In genomic region chr20:34310481-34311117, GRCh38 we compare ENCODE assay signal across 24 cellular contexts. TPM values are rescaled to one million over a fixed set of nuclear protein-coding genes. Genes with fewer than 3 reads are reported as not detected.
DNase-seq lines count a peak whose midpoint lies in the region; TF ChIP-seq lines count a peak whose summit lies in the region.
"Had no signal": no experiment of that assay in that cellular context is flagged by ENCODE, and none has a peak within 500 bp of the region (broad histone marks: within the 10 kb centered on the region; RNA-seq: fewer than 3 reads in every experiment).

No MANE protein-coding gene starts in this region.

- H3K36me3 ChIP-seq in liver (ENCODE audit: control insufficient read depth in 4 of 4, insufficient read depth in 3 of 4, low read depth in 1 of 4, low read length in 3 of 4): no peaks in the 10 kb centered on the region
- H3K36me3 ChIP-seq: left ventricle myocardium inferior, uterus had no signal

- H3K9me3 Mint-ChIP-seq in Calu3 (ENCODE audit: low read depth, unreplicated experiment) (peaks cover 2% of the 10 kb centered on the region), brain (no peaks in the 10 kb centered on the region), progenitor cell of endocrine pancreas (ENCODE audit: low read depth) (no peaks in the 10 kb centered on the region)
- H3K9me3 Mint-ChIP-seq: activated CD4-positive, alpha-beta memory T cell treated with anti-CD3 and anti-CD28 coated beads, Interleukin-2, amount 10 ng/mL, durations not matched to agents 7 days and 5 days; stimulated activated effector memory CD8-positive, alpha-beta T cell treated with anti-CD3 and anti-CD28 coated beads, Interleukin-12 subunit alpha, Interleukin-12 subunit beta, amount 100 ng/mL, for 72 hours had no signal

- no peak for TF ChIP-seq CTCF in Calu3 (IDR thresholded peaks at IDR 0.05; ENCODE audit: unreplicated experiment)
- no peak for TF ChIP-seq CTCF in brain (conservative IDR thresholded peaks at IDR 0.05)
- no peak for TF ChIP-seq CTCF in liver (IDR thresholded peaks at IDR 0.05; ENCODE audit: low read depth, low read length, missing input control)
- no peak for TF ChIP-seq CTCF in progenitor cell of endocrine pancreas (IDR thresholded peaks at IDR 0.05; ENCODE audit: unreplicated experiment)

- H3K36me3 Mint-ChIP-seq in Calu3 (ENCODE audit: insufficient read depth, unreplicated experiment): peaks cover 13% of the 10 kb centered on the region
- H3K36me3 Mint-ChIP-seq in brain: no peaks in the 10 kb centered on the region
- no peaks in the 10 kb centered on the region for H3K36me3 Mint-ChIP-seq in progenitor cell of endocrine pancreas (ENCODE audit: insufficient read depth)
- H3K36me3 Mint-ChIP-seq: immature natural killer cell; stimulated activated effector memory CD8-positive, alpha-beta T cell treated with anti-CD3 and anti-CD28 coated beads, Interleukin-12 subunit alpha, Interleukin-12 subunit beta, amount 100 ng/mL, for 72 hours had no signal

- peaks cover 0 to 37% (median 28%) of the 10 kb centered on the region in 4 donors for H3K4me1 ChIP-seq in liver (ENCODE audit: control insufficient read depth in 4 of 4, insufficient read depth in 4 of 4, low read length in 3 of 4)

- CTCF ChIA-PET in Calu3 (lab: Charles Lee): interaction anchor here (0.5 to 5.1 kb wide), 7 partner anchors 120 to 501 kb away, joined by 3 to 51 read pairs (median 5); no protein-coding TSS in a partner anchor

- peak overlapping the region in 1 of 2 donors; percentile 37 for H3K9ac ChIP-seq in liver (ENCODE audit: low read depth in 1 of 2, low read length in 2 of 2)

- H3K9me3 ChIP-seq in liver (ENCODE audit: control insufficient read depth in 4 of 4, low read length in 3 of 4): no peaks in the 10 kb centered on the region
- H3K9me3 ChIP-seq: left ventricle myocardium inferior, uterus had no signal

- H3K4me1 Mint-ChIP-seq in Calu3 (ENCODE audit: low read depth, unreplicated experiment) (peaks cover 52% of the 10 kb centered on the region), brain (peaks cover 18% of the 10 kb centered on the region), progenitor cell of endocrine pancreas (ENCODE audit: low read depth) (peaks cover 23% of the 10 kb centered on the region)

- H3K4me3 Mint-ChIP-seq in Calu3 (ENCODE audit: low read depth, unreplicated experiment) (peak overlapping the region; percentile 67), brain (peak overlapping the region in 4 of 5 experiments; percentile 38 to 55 (median 52)), progenitor cell of endocrine pancreas (ENCODE audit: low read depth) (peak overlapping the region; percentile 56)
- H3K4me3 Mint-ChIP-seq: activated CD4-positive, alpha-beta memory T cell treated with anti-CD3 and anti-CD28 coated beads, Interleukin-2, amount 10 ng/mL, durations not matched to agents 7 days and 5 days; immature natural killer cell had no signal

- BruUV-seq in Calu3 (replicated peaks; lab: Mats Ljungman, UMichigan): no TSS peak

- DNase-seq in Calu3: no peak
- no peak for DNase-seq in progenitor cell of endocrine pancreas (ENCODE audit: low spot score, unreplicated experiment)
- DNase-seq in glomerular visceral epithelial cell (ENCODE audit: extremely low spot score): no peak
- no peak for DNase-seq in NCI-H2196 treated with DMSO at 0.1 percent for 48 hours (lab: John Stamatoyannopoulos, UW; ENCODE audit: unreplicated experiment)
- no peak for DNase-seq in NCI-H1436 (lab: John Stamatoyannopoulos, UW)
- DNase-seq in NCI-H146 treated with DMSO at 0.1 percent for 48 hours (lab: John Stamatoyannopoulos, UW; ENCODE audit: unreplicated experiment): no peak
- DNase-seq: activated CD4-positive, alpha-beta memory T cell treated with anti-CD3 and anti-CD28 coated beads, Interleukin-2, amount 10 ng/mL, durations not matched to agents 7 days and 5 days; activated effector memory CD4-positive, alpha-beta T cell treated with anti-CD3 and anti-CD28 coated beads, Interleukin-2, amount 50 U/mL, for 16 hours; cerebellar nuclear complex; effector CD4-positive, alpha-beta T cell; erythroblast; immature natural killer cell; left ventricle myocardium inferior; NCI-H1092; NCI-H2029; NCI-H226; NCI-H774; OCI-M1; T-helper 9 cell; uterus had no signal

- no peaks in the 10 kb centered on the region for H3K27me3 ChIP-seq in liver (ENCODE audit: control insufficient read depth in 4 of 4, insufficient read depth in 4 of 4, low read length in 3 of 4)
- H3K27me3 ChIP-seq: uterus had no signal

- WGBS in liver: 25% methylated on average over 19 of the region's 19 CpGs

- H3K27me3 Mint-ChIP-seq in Calu3 (ENCODE audit: unreplicated experiment) (no peaks in the 10 kb centered on the region), brain (peaks cover 29% of the 10 kb centered on the region), progenitor cell of endocrine pancreas (no peaks in the 10 kb centered on the region)

- peak overlapping the region; percentile 55 to 69 for H3K27ac ChIP-seq in liver (ENCODE audit: low read depth in 1 of 2, low read length in 2 of 2)
- H3K27ac ChIP-seq: HL-60, left ventricle myocardium inferior, uterus had no signal

- no peak for TF ChIP-seq RAD21 in liver (IDR thresholded peaks at IDR 0.05)

- H3K27ac Mint-ChIP-seq in Calu3 (ENCODE audit: unreplicated experiment) (no peak overlapping the region), brain (no peak overlapping the region), progenitor cell of endocrine pancreas (peak overlapping the region; percentile 74)
- H3K27ac Mint-ChIP-seq: activated CD4-positive, alpha-beta memory T cell treated with anti-CD3 and anti-CD28 coated beads, Interleukin-2, amount 10 ng/mL, durations not matched to agents 7 days and 5 days; immature natural killer cell; stimulated activated effector memory CD8-positive, alpha-beta T cell treated with anti-CD3 and anti-CD28 coated beads, Interleukin-12 subunit alpha, Interleukin-12 subunit beta, amount 100 ng/mL, for 72 hours had no signal

- H3K4me3 ChIP-seq in liver (ENCODE audit: low read depth in 1 of 3, low read length in 3 of 3): peak overlapping the region in 2 of 3 donors; percentile 6 to 9

- intact Hi-C loops in Calu3 (cut with micrococcal nuclease; ENCODE audit: unreplicated experiment): loop anchor here (1.0 to 5.0 kb wide), 4 partner anchors 82 to 166 kb away; no protein-coding TSS in a partner anchor

TF ChIP-seq in liver, 16 proteins besides CTCF, POLR2A, EP300 and RAD21 (continues in another document):
- TF ChIP-seq ZBTB33 (IDR thresholded peaks at IDR 0.05): no peak
- TF ChIP-seq, protein P1, sequence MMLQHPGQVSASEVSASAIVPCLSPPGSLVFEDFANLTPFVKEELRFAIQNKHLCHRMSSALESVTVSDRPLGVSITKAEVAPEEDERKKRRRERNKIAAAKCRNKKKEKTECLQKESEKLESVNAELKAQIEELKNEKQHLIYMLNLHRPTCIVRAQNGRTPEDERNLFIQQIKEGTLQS (IDR thresholded peaks at IDR 0.05): no peak
- TF ChIP-seq FOXA1 (IDR thresholded peaks at IDR 0.05): peak; percentile 36
- no peak for TF ChIP-seq TAF1 (conservative IDR thresholded peaks at IDR 0.05)
- TF ChIP-seq NR2F2 (IDR thresholded peaks at IDR 0.05): no peak
- TF ChIP-seq, protein P2, sequence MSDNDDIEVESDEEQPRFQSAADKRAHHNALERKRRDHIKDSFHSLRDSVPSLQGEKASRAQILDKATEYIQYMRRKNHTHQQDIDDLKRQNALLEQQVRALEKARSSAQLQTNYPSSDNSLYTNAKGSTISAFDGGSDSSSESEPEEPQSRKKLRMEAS (IDR thresholded peaks at IDR 0.05): peak; percentile 27
- TF ChIP-seq FOXA2 (IDR thresholded peaks at IDR 0.05): peak; percentile 57
- TF ChIP-seq EGR1 (IDR thresholded peaks at IDR 0.05; ENCODE audit: low read depth in 2 of 2): no peak

RNA-seq across cellular contexts. Expression of gene AHCY, which starts 7.4 kb away (rescaled TPM):
- total RNA-seq in Calu3 (2022) (169 and 179 TPM in 2 replicates), liver (100 to 1,000 TPM; 105 to 122 TPM), progenitor cell of endocrine pancreas (328 and 329 TPM in 2 replicates)
- polyA plus RNA-seq in brain (ENCODE audit: insufficient read depth, low read depth, low replicate concordance) (215 TPM), liver (100 to 1,000 TPM in 1 of 2 donors, 10 to 100 TPM in 1; 56.0 to 138 TPM)

RNA-seq across cellular contexts. Expression of gene ITCH, which starts 52.5 kb away (rescaled TPM):
- 90.1 and 91.6 TPM in 2 replicates for total RNA-seq in Calu3 (2022)
- polyA plus RNA-seq in brain (ENCODE audit: insufficient read depth, low read depth, low replicate concordance): 17.7 TPM
- 10 to 100 TPM; 32.1 to 85.3 TPM for total RNA-seq in liver
- polyA plus RNA-seq in liver: 10 to 100 TPM; 14.3 to 19.6 TPM
- total RNA-seq in progenitor cell of endocrine pancreas: 83.9 and 85.5 TPM in 2 replicates
